Comparison of ENCODE assay signal across 24 cellular contexts in genomic region chr11:19661827-19662226, GRCh38.
"Had no signal": no experiment of that assay in that cellular context is flagged by ENCODE, and none has a peak within 500 bp of the region (broad histone marks: within the 10 kb centered on the region; RNA-seq: fewer than 3 reads in every experiment).

No MANE protein-coding gene starts in this region.

- FAIRE-seq: colon, islet of Langerhans, keratinocyte had no signal

- H3K27ac ChIP-seq: coronary artery, dorsolateral prefrontal cortex, epithelial cell of prostate, gastrocnemius medialis, heart right ventricle, left ventricle myocardium inferior, lower lobe of right lung had no signal

- H3K9me3 ChIP-seq: esophagus squamous epithelium, gastrocnemius medialis, heart right ventricle, left ventricle myocardium inferior, lower lobe of right lung, mucosa of descending colon had no signal

- H3K4me3 ChIP-seq: coronary artery, dorsolateral prefrontal cortex, esophagus squamous epithelium, gastrocnemius medialis, heart right ventricle, left ventricle myocardium inferior, lower lobe of right lung, mucosa of descending colon had no signal

- H3K27me3 ChIP-seq: dorsolateral prefrontal cortex, esophagus squamous epithelium, gastrocnemius medialis, heart right ventricle had no signal

- ATAC-seq: gastrocnemius medialis, heart right ventricle, left colon, left lobe of liver, lower lobe of right lung, mucosa of descending colon had no signal

- DNase-seq: dermis blood vessel endothelial cell; dorsolateral prefrontal cortex; effector CD4-positive, alpha-beta T cell; effector memory CD4-positive, alpha-beta T cell; erythroblast; esophagus squamous epithelium; foreskin fibroblast; foreskin melanocyte; gastrocnemius medialis; glutamatergic neuron; head of caudate nucleus; heart right ventricle; hippocampal formation; left colon; left ventricle myocardium inferior; lower lobe of right lung; mesenchymal stem cell; mucosa of descending colon had no signal

- H3K36me3 ChIP-seq: esophagus squamous epithelium, gastrocnemius medialis, heart right ventricle, left ventricle myocardium inferior, lower lobe of right lung had no signal
